21 cellular contexts compared by ENCODE assay signal in genomic region chr11:65243773-65244172, GRCh38.
"Had no signal": no experiment of that assay in that cellular context is flagged by ENCODE, and none has a peak within 500 bp of the region (broad histone marks: within the 10 kb centered on the region; RNA-seq: fewer than 3 reads in every experiment).

No MANE protein-coding gene starts in this region.

- H3K27ac ChIP-seq: coronary artery, heart left ventricle, right atrium auricular region, sigmoid colon, skin epidermis, testis, tibial nerve, upper lobe of right lung, vagina had no signal

- H3K27ac Mint-ChIP-seq: naive B cell; stimulated activated naive B cell treated with anti-CD40 and anti-IgM and Interleukin-4, amounts not matched to agents 10 μg/mL and 1 μg/mL and 100 μg/mL, for 72 hours; stimulated activated naive CD8-positive, alpha-beta T cell treated with anti-CD3 and anti-CD28 coated beads, Interleukin-15, amount 100 ng/mL, for 72 hours had no signal

- H3K27me3 ChIP-seq: heart left ventricle, right atrium auricular region, sigmoid colon, testis, tibial nerve, upper lobe of right lung, vagina had no signal

- H3K36me3 ChIP-seq: heart left ventricle, right atrium auricular region, sigmoid colon, tibial nerve, upper lobe of right lung, vagina had no signal

- H3K9me3 ChIP-seq: heart left ventricle, right atrium auricular region, sigmoid colon, testis, upper lobe of right lung, vagina had no signal

- H3K27me3 Mint-ChIP-seq: naive B cell; stimulated activated naive B cell treated with anti-CD40 and anti-IgM and Interleukin-4, amounts not matched to agents 10 μg/mL and 1 μg/mL and 100 μg/mL, for 72 hours; stimulated activated naive CD8-positive, alpha-beta T cell treated with anti-CD3 and anti-CD28 coated beads, Interleukin-15, amount 100 ng/mL, for 72 hours had no signal

- ATAC-seq: heart left ventricle; stimulated activated naive B cell treated with anti-CD40 and anti-IgM and Interleukin-4, amounts not matched to agents 10 μg/mL and 1 μg/mL and 100 μg/mL, for 72 hours; stimulated activated naive CD8-positive, alpha-beta T cell treated with anti-CD3 and anti-CD28 coated beads, Interleukin-15, amount 100 ng/mL, for 72 hours; upper lobe of right lung had no signal

- H3K4me3 Mint-ChIP-seq: nephron; stimulated activated naive B cell treated with anti-CD40 and anti-IgM and Interleukin-4, amounts not matched to agents 10 μg/mL and 1 μg/mL and 100 μg/mL, for 72 hours; stimulated activated naive CD8-positive, alpha-beta T cell treated with anti-CD3 and anti-CD28 coated beads, Interleukin-15, amount 100 ng/mL, for 72 hours had no signal

- H3K4me3 ChIP-seq: coronary artery, heart left ventricle, right atrium auricular region, sigmoid colon, skin epidermis, testis, tibial nerve, upper lobe of right lung, vagina had no signal

- H3K4me1 Mint-ChIP-seq: naive B cell; stimulated activated naive B cell treated with anti-CD40 and anti-IgM and Interleukin-4, amounts not matched to agents 10 μg/mL and 1 μg/mL and 100 μg/mL, for 72 hours; stimulated activated naive CD8-positive, alpha-beta T cell treated with anti-CD3 and anti-CD28 coated beads, Interleukin-15, amount 100 ng/mL, for 72 hours had no signal

- DNase-seq: effector CD4-positive, alpha-beta T cell; foreskin melanocyte; heart left ventricle; hypothalamus; kidney glomerular epithelial cell; mesendoderm; naive B cell; occipital lobe; sigmoid colon; stimulated activated CD4-positive, alpha-beta T cell treated with anti-CD3 and anti-CD28 coated beads, Interleukin-2, amount 100 ng/mL, for 24 hours; stimulated activated CD4-positive, alpha-beta T cell treated with anti-CD3 and anti-CD28 coated beads, Interleukin-4, amount 100 ng/mL, for 4 hours; stimulated activated naive B cell treated with anti-CD40 and anti-IgM and Interleukin-4, amounts not matched to agents 10 μg/mL and 1 μg/mL and 100 μg/mL, for 72 hours; stimulated activated naive CD8-positive, alpha-beta T cell treated with anti-CD3 and anti-CD28 coated beads, Interleukin-15, amount 100 ng/mL, for 72 hours; testis; upper lobe of right lung had no signal

- H3K9me3 Mint-ChIP-seq: nephron had no signal

- H3K4me1 ChIP-seq: heart left ventricle, right atrium auricular region, sigmoid colon, testis, tibial nerve, upper lobe of right lung, vagina had no signal
